Comparison of ENCODE assay signal across 23 cellular contexts in the genomic region with DNA sequence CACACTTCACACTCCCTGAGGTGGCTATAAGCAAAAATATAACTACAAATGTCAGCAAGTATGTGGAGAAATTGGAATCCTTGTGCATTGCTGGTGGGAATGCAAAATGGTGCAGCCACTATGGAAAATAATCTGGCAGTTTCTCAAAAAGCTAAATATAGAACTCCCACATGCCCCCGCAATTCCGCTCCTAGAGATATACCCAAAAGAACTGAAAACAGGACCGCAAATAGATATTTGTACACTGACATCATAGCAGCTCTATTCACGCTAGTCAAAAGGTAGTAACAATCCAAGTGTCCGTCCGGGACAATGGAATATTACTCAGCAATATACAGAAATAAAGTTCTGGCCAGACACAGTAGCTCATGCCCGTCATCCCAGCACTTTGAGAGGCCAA. TPM values are rescaled to one million over a fixed set of nuclear protein-coding genes. Genes with fewer than 3 reads are reported as not detected.
DNase-seq lines count a peak whose midpoint lies in the region; TF ChIP-seq lines count a peak whose summit lies in the region.
"Had no signal": no experiment of that assay in that cellular context is flagged by ENCODE, and none has a peak within 500 bp of the region (broad histone marks: within the 10 kb centered on the region; RNA-seq: fewer than 3 reads in every experiment).

No MANE protein-coding gene starts in this region.

- H3K27ac Mint-ChIP-seq in T-helper 2 cell treated with Interferon-gamma antibody and Interleukin-4, amounts not matched to agents 5 μg/mL and 100 μg/mL, for 36 hours = no peak overlapping the region
- H3K27ac Mint-ChIP-seq: CD14-positive monocyte; CD4-positive, alpha-beta memory T cell; CD4-positive, CD25-positive, alpha-beta regulatory T cell; CD8-positive, alpha-beta memory T cell had no signal

- H3K4me1 Mint-ChIP-seq in T-helper 2 cell treated with Interferon-gamma antibody and Interleukin-4, amounts not matched to agents 5 μg/mL and 100 μg/mL, for 36 hours (ENCODE audit: low read depth) = peaks cover 7% of the 10 kb centered on the region

- H3K27me3 Mint-ChIP-seq in T-helper 2 cell treated with Interferon-gamma antibody and Interleukin-4, amounts not matched to agents 5 μg/mL and 100 μg/mL, for 36 hours (ENCODE audit: low read depth) = peaks cover 11% of the 10 kb centered on the region
- H3K27me3 Mint-ChIP-seq: CD8-positive, alpha-beta memory T cell had no signal

- TF ChIP-seq CTCF in brain microvascular endothelial cell (IDR thresholded peaks at IDR 0.05; ENCODE audit: low read depth, low read length, missing control alignments) (no peak), tibial artery (IDR thresholded peaks at IDR 0.05) (no peak)

- H3K27ac ChIP-seq in brain microvascular endothelial cell (no peak overlapping the region), tibial artery (no peak overlapping the region)
- H3K27ac ChIP-seq: BLaER1 had no signal

- DNase-seq in RPMI7951 (ENCODE audit: low read depth) (peak; percentile 51), brain microvascular endothelial cell (peak; percentile 21), iPS-NIHi7 (ENCODE audit: extremely low spot score) (no peak), tibial artery (no peak)
- DNase-seq in T-helper 2 cell treated with Interferon-gamma antibody and Interleukin-4, amounts not matched to agents 5 μg/mL and 100 μg/mL, for 36 hours (ENCODE audit: low spot score) = no peak
- DNase-seq: 8988T; ACHN; BE2C; C1 segment of cervical spinal cord; CD4-positive, alpha-beta memory T cell; CD4-positive, CD25-positive, alpha-beta regulatory T cell; CD8-positive, alpha-beta memory T cell; COR-L47; DMS 273 treated with DMSO at 0.1 percent for 48 hours; DMS153; DMS53; DMS79; DND-41; EL; GDM1 had no signal

- H3K4me1 ChIP-seq in tibial artery = peaks cover 0 to 15% (median 5%) of the 10 kb centered on the region in 4 donors
- H3K4me1 ChIP-seq: BE2C had no signal

- H3K27me3 ChIP-seq in brain microvascular endothelial cell (replicated peaks) (no peaks in the 10 kb centered on the region), tibial artery (no peaks in the 10 kb centered on the region)
- H3K27me3 ChIP-seq: BE2C, BLaER1 had no signal

- H3K4me3 ChIP-seq in brain microvascular endothelial cell (ENCODE audit: low read depth, low read length) (no peak overlapping the region), tibial artery (no peak overlapping the region)
- H3K4me3 ChIP-seq: BLaER1, GM12878 had no signal

- H3K4me3 Mint-ChIP-seq in T-helper 2 cell treated with Interferon-gamma antibody and Interleukin-4, amounts not matched to agents 5 μg/mL and 100 μg/mL, for 36 hours = no peak overlapping the region
- H3K4me3 Mint-ChIP-seq: CD14-positive monocyte; CD4-positive, alpha-beta memory T cell; CD4-positive, CD25-positive, alpha-beta regulatory T cell; CD8-positive, alpha-beta memory T cell had no signal

- intact Hi-C loops in tibial artery (cut with DNase I; ENCODE audit: low total_unique reads) = loop anchor here (5.0 kb wide), 1 partner anchor 68 kb away; a partner anchor contains a TSS

- no peaks in the 10 kb centered on the region for H3K36me3 ChIP-seq in brain microvascular endothelial cell (replicated peaks)
- H3K36me3 ChIP-seq in tibial artery = no peaks in the 10 kb centered on the region
- H3K36me3 ChIP-seq: BE2C, BLaER1 had no signal

- in situ Hi-C loops in brain microvascular endothelial cell (cut with HindIII; ENCODE audit: low pct_ligation_motif_present, low sequenced_read_pairs) = no loop called here

- H3K9me3 Mint-ChIP-seq in T-helper 2 cell treated with Interferon-gamma antibody and Interleukin-4, amounts not matched to agents 5 μg/mL and 100 μg/mL, for 36 hours = no peaks in the 10 kb centered on the region
- H3K9me3 Mint-ChIP-seq: CD4-positive, CD25-positive, alpha-beta regulatory T cell; CD8-positive, alpha-beta memory T cell had no signal

- no peaks in the 10 kb centered on the region for H3K9me3 ChIP-seq in tibial artery
- H3K9me3 ChIP-seq: BE2C, BLaER1 had no signal

- no peaks in the 10 kb centered on the region for H3K36me3 Mint-ChIP-seq in T-helper 2 cell treated with Interferon-gamma antibody and Interleukin-4, amounts not matched to agents 5 μg/mL and 100 μg/mL, for 36 hours (ENCODE audit: low read depth)
- H3K36me3 Mint-ChIP-seq: CD14-positive monocyte; CD4-positive, alpha-beta memory T cell; CD4-positive, CD25-positive, alpha-beta regulatory T cell; CD8-positive, alpha-beta memory T cell had no signal

RNA-seq across cellular contexts. Expression of a gene that starts 31.5 kb away (rescaled TPM):
- total RNA-seq in RPMI7951 (2014; rRNA removed; shearing (Covaris generic)) = 1,028 and 1,045 TPM in 2 replicates

Comparison
In these comparisons a context has a peak if more than half of its experiments do, and no peak if none do; other contexts are left out.
1. DNase-seq: peak in RPMI7951 (single experiment) and brain microvascular endothelial cell (single experiment); none in iPS-NIHi7 (single experiment), tibial artery (0 of 2) and T-helper 2 cell treated with Interferon-gamma antibody and Interleukin-4, amounts not matched to agents 5 μg/mL and 100 μg/mL, for 36 hours (single experiment).